In genomic region chr3:184813357-184813756, GRCh38 we compare ENCODE assay signal across 7 cellular contexts. TPM values are rescaled to one million over a fixed set of nuclear protein-coding genes. Genes with fewer than 3 reads are reported as not detected.
DNase-seq lines count a peak whose midpoint lies in the region; ATAC-seq and TF ChIP-seq lines count a peak whose summit lies in the region.

No MANE protein-coding gene starts in this region.

- peaks cover 6% of the 10 kb centered on the region; the same call in 1 of the 2 replicates for H3K4me1 ChIP-seq in GM23248 (ENCODE audit: insufficient read depth)
- peaks cover 27% of the 10 kb centered on the region for H3K4me1 ChIP-seq in OCI-LY7 (ENCODE audit: insufficient read depth, low read length, poor library complexity, severe bottlenecking)
- peaks cover 57% of the 10 kb centered on the region for H3K4me1 ChIP-seq in psoas muscle

- no peaks in the 10 kb centered on the region for H4K20me1 ChIP-seq in GM23248 (ENCODE audit: insufficient read depth)
- 0 out of 2 replicates have a peak, but pooled peaks cover 3% of the 10 kb centered on the region for H4K20me1 ChIP-seq in OCI-LY7 (ENCODE audit: insufficient read depth, low read length)

- no peaks in the 10 kb centered on the region for H3K27me3 ChIP-seq in GM23248 (replicated peaks; ENCODE audit: insufficient read depth)
- no peaks in the 10 kb centered on the region for H3K27me3 ChIP-seq in psoas muscle (ENCODE audit: insufficient read depth in 3 of 3, low read length in 2 of 3)

- intact Hi-C loops in OCI-LY7 (cut with micrococcal nuclease; ENCODE audit: unreplicated experiment) (loop anchor here (5.0 kb wide), 1 partner anchor 1119 kb away; no protein-coding TSS in a partner anchor), psoas muscle (cut with DNase I) (no loop called here)

- 49 to 63% methylated on average over 3 of the region's 3 CpGs for WGBS in GM23248 (ENCODE audit: low coverage in 1 of 2, low lambda C conversion rate in 2 of 2, missing lambda C conversion rate in 2 of 2), 2 experiments
- WGBS in psoas muscle, 3 donors = 73 to 80% (median 79%) methylated on average over 3 of the region's 3 CpGs

- no peaks in the 10 kb centered on the region for H3K36me3 ChIP-seq in GM23248 (ENCODE audit: low read depth)
- 0 out of 2 replicates have a peak, but pooled peaks cover 5% of the 10 kb centered on the region for H3K36me3 ChIP-seq in OCI-LY7 (ENCODE audit: insufficient read depth, low read length)
- H3K36me3 ChIP-seq in psoas muscle (ENCODE audit: insufficient read depth in 1 of 2, low read depth in 1 of 2) = no peaks in the 10 kb centered on the region

- in situ Hi-C loops in GM23248 (cut with MboI) = no loop called here

- ATAC-seq in psoas muscle (no peak), HG02885 (IDR thresholded peaks at IDR 0.05; ENCODE audit: poor library complexity, unreplicated experiment) (no peak), GM19351 (IDR thresholded peaks at IDR 0.05; ENCODE audit: unreplicated experiment) (no peak), GM18519 (IDR thresholded peaks at IDR 0.05; ENCODE audit: low FRiP score, unreplicated experiment) (no peak)

- TSS peak; percentile 34 for BruUV-seq in OCI-LY7 (replicated peaks; lab: Mats Ljungman, UMichigan)

- CTCF ChIA-PET in OCI-LY7 (lab: Charles Lee; ENCODE audit: unreplicated experiment) = no interaction called here

- no peaks in the 10 kb centered on the region for H3K9me3 Mint-ChIP-seq in endothelial cell (ENCODE audit: unreplicated experiment)

- no peaks in the 10 kb centered on the region for H3K9me3 ChIP-seq in GM23248 (ENCODE audit: low read depth)
- H3K9me3 ChIP-seq in OCI-LY7 (ENCODE audit: low read length) = no peaks in the 10 kb centered on the region
- H3K9me3 ChIP-seq in psoas muscle = no peaks in the 10 kb centered on the region

- H3K27me3 Mint-ChIP-seq in endothelial cell (ENCODE audit: unreplicated experiment) = no peaks in the 10 kb centered on the region

- H3K27ac ChIP-seq in GM23248 = no peak overlapping the region
- H3K27ac ChIP-seq in OCI-LY7 (ENCODE audit: low read depth, low read length, poor library complexity, severe bottlenecking) = no peak overlapping the region
- H3K27ac ChIP-seq in psoas muscle = peak overlapping the region; percentile 97

- H3K36me3 Mint-ChIP-seq in endothelial cell (ENCODE audit: low read depth, unreplicated experiment) = no peaks in the 10 kb centered on the region

- TF ChIP-seq CTCF in OCI-LY7 (conservative IDR thresholded peaks at IDR 0.05; ENCODE audit: low read length) (no peak), endothelial cell (IDR thresholded peaks at IDR 0.05; ENCODE audit: unreplicated experiment) (no peak), psoas muscle (IDR thresholded peaks at IDR 0.05) (no peak)

- H3K4me2 ChIP-seq in GM23248 (ENCODE audit: unreplicated experiment) (peak overlapping the region; percentile 94), OCI-LY7 (ENCODE audit: low read length) (peak overlapping the region; percentile 95)

- POLR2A ChIA-PET in OCI-LY7 (lab: Charles Lee) = interaction anchor here (0.5 to 2.5 kb wide), 8 partner anchors 9 to 125 kb away, joined by 3 to 21 read pairs (median 4); no protein-coding TSS in a partner anchor

- H3K4me1 Mint-ChIP-seq in endothelial cell (ENCODE audit: unreplicated experiment) = peaks cover 34% of the 10 kb centered on the region

- no peak overlapping the region for H3K9ac ChIP-seq in GM23248

- peak overlapping the region; percentile 90 for H3K4me3 ChIP-seq in GM23248
- peak overlapping the region; percentile 89 for H3K4me3 ChIP-seq in OCI-LY7 (ENCODE audit: low read depth, low read length, poor library complexity, severe bottlenecking)
- peak overlapping the region; percentile 90 for H3K4me3 ChIP-seq in psoas muscle

- peaks cover 39% of the 10 kb centered on the region for H3K79me2 ChIP-seq in GM23248 (ENCODE audit: insufficient read depth)
- H3K79me2 ChIP-seq in OCI-LY7 (ENCODE audit: insufficient read depth, low read depth, low read length) = peaks cover 18% of the 10 kb centered on the region; the same call in 1 of the 2 replicates

- H3K27ac Mint-ChIP-seq in endothelial cell (ENCODE audit: unreplicated experiment) = no peak overlapping the region

- peak overlapping the region; percentile 97 for H3K4me3 Mint-ChIP-seq in endothelial cell (ENCODE audit: unreplicated experiment)

- DNase-seq in GM23248 (no peak), OCI-LY7 (ENCODE audit: low spot score) (no peak), endothelial cell (ENCODE audit: low spot score) (no peak), psoas muscle (no peak)

- H3K9me2 ChIP-seq in GM23248 (ENCODE audit: insufficient read depth) = no peaks in the 10 kb centered on the region
- no peaks in the 10 kb centered on the region for H3K9me2 ChIP-seq in OCI-LY7 (ENCODE audit: insufficient read depth, low read length)

- H2AFZ ChIP-seq in GM23248 (no peak overlapping the region), OCI-LY7 (ENCODE audit: low read length) (no peak overlapping the region)

- no peaks in the 10 kb centered on the region for H3F3A ChIP-seq in GM23248 (ENCODE audit: insufficient read depth)

RNA-seq across cellular contexts. Expression of gene VPS8, which starts 1.4 kb away (rescaled TPM):
- total RNA-seq in GM23248 (2014; rRNA removed; shearing (Covaris generic)) = 36.4 and 45.5 TPM in 2 replicates
- 17.0 and 17.8 TPM in 2 replicates for polyA plus RNA-seq in GM23248 (2016; fragmentation: Nextera tagmentation; extraction: Ambion mirVana)
- 33.5 and 38.6 TPM in 2 replicates for total RNA-seq in OCI-LY7 (2014; rRNA removed; shearing (Covaris generic))
- total RNA-seq in OCI-LY7 (2022) = 44.9 and 45.9 TPM in 2 replicates
- 59.8 TPM for total RNA-seq in endothelial cell (ENCODE audit: unreplicated experiment)
- total RNA-seq in psoas muscle = 10 to 100 TPM; 30.8 to 52.6 (median 50.6) TPM
- polyA plus RNA-seq in psoas muscle = 10 to 100 TPM; 11.4 to 28.9 (median 13.1) TPM
